16 cellular contexts compared by ENCODE assay signal in genomic region chr14:81416233-81416927, GRCh38. TPM values are rescaled to one million over a fixed set of nuclear protein-coding genes. Genes with fewer than 3 reads are reported as not detected.
A peak's percentile ranks its signal among the peaks of the same experiment; 100 is the strongest.
DNase-seq lines count a peak whose midpoint lies in the region; ATAC-seq, FAIRE-seq and TF ChIP-seq lines count a peak whose summit lies in the region.
"Had no signal": no experiment of that assay in that cellular context is flagged by ENCODE, and none has a peak within 500 bp of the region (broad histone marks: within the 10 kb centered on the region; RNA-seq: fewer than 3 reads in every experiment).

No MANE protein-coding gene starts in this region.

- no peak for TF ChIP-seq POLR2A in GM12891 (IDR thresholded peaks at IDR 0.05; ENCODE audit: low read depth, low read length)

- peaks cover 4% of the 10 kb centered on the region for H3K36me3 Mint-ChIP-seq in endothelial cell (ENCODE audit: low read depth, unreplicated experiment)
- H3K36me3 Mint-ChIP-seq: stimulated activated memory B cell treated with anti-CD40 and anti-IgM and Interleukin-4, amounts not matched to agents 10 μg/mL and 1 μg/mL and 100 μg/mL, for 72 hours had no signal

- H3K27me3 Mint-ChIP-seq in endothelial cell (ENCODE audit: unreplicated experiment), result peaks cover 4% of the 10 kb centered on the region

- no peak for DNase-seq in GM12891 (ENCODE audit: insufficient read length, low spot score)
- DNase-seq in OCI-M1 (lab: John Stamatoyannopoulos, UW), result peak; percentile 86
- DNase-seq in endothelial cell (ENCODE audit: low spot score), result no peak
- peak; percentile 23 for DNase-seq in midbrain (lab: John Stamatoyannopoulos, UW)
- DNase-seq in NCI-H345 treated with DMSO at 0.1 percent for 48 hours (lab: John Stamatoyannopoulos, UW; ENCODE audit: unreplicated experiment), result no peak
- DNase-seq in hippocampal formation (lab: John Stamatoyannopoulos, UW), result no peak
- DNase-seq: activated CD4-positive, CD25-positive, alpha-beta regulatory T cell treated with anti-CD3 and anti-CD28 coated beads, Interleukin-2, amount 50 U/mL, for 72 hours; activated naive CD4-positive, alpha-beta T cell treated with anti-CD3 and anti-CD28 coated beads for 36 hours; DMS 273 treated with DMSO at 0.1 percent for 48 hours; NCI-H1417; NCI-H2227 treated with DMSO at 0.1 percent for 48 hours; nucleus accumbens; uterus had no signal

- no peak for TF ChIP-seq CTCF in endothelial cell (IDR thresholded peaks at IDR 0.05; ENCODE audit: unreplicated experiment)

- peak overlapping the region; percentile 36 for H3K27ac Mint-ChIP-seq in endothelial cell (ENCODE audit: unreplicated experiment)
- H3K27ac Mint-ChIP-seq: activated naive CD4-positive, alpha-beta T cell treated with anti-CD3 and anti-CD28 coated beads for 36 hours; stimulated activated memory B cell treated with anti-CD40 and anti-IgM and Interleukin-4, amounts not matched to agents 10 μg/mL and 1 μg/mL and 100 μg/mL, for 72 hours had no signal

- peaks cover 11% of the 10 kb centered on the region for H3K4me1 Mint-ChIP-seq in endothelial cell (ENCODE audit: unreplicated experiment)
- H3K4me1 Mint-ChIP-seq: stimulated activated memory B cell treated with anti-CD40 and anti-IgM and Interleukin-4, amounts not matched to agents 10 μg/mL and 1 μg/mL and 100 μg/mL, for 72 hours had no signal

- no peaks in the 10 kb centered on the region for H3K9me3 Mint-ChIP-seq in endothelial cell (ENCODE audit: unreplicated experiment)

- no peak for ATAC-seq in GM21529 (IDR thresholded peaks at IDR 0.05; ENCODE audit: unreplicated experiment)
- no peak for ATAC-seq in GM21423 (IDR thresholded peaks at IDR 0.05; ENCODE audit: unreplicated experiment)
- ATAC-seq: stimulated activated memory B cell treated with anti-CD40 and anti-IgM and Interleukin-4, amounts not matched to agents 10 μg/mL and 1 μg/mL and 100 μg/mL, for 72 hours had no signal

- FAIRE-seq in GM12891 (lab: Jason Lieb, UNC), result no peak

- no peak overlapping the region for H3K4me3 Mint-ChIP-seq in endothelial cell (ENCODE audit: unreplicated experiment)
- H3K4me3 Mint-ChIP-seq: activated naive CD4-positive, alpha-beta T cell treated with anti-CD3 and anti-CD28 coated beads for 36 hours; stimulated activated memory B cell treated with anti-CD40 and anti-IgM and Interleukin-4, amounts not matched to agents 10 μg/mL and 1 μg/mL and 100 μg/mL, for 72 hours had no signal

TF ChIP-seq in GM12891, 5 proteins besides CTCF, POLR2A, EP300 and RAD21:
- TF ChIP-seq POU2F2 (IDR thresholded peaks at IDR 0.05; ENCODE audit: low read depth, low read length) (no peak), PAX5 (IDR thresholded peaks at IDR 0.05; ENCODE audit: insufficient read depth, low read length, severe bottlenecking) (no peak), TAF1 (IDR thresholded peaks at IDR 0.05; ENCODE audit: low read depth, low read length) (no peak), SPI1 (IDR thresholded peaks at IDR 0.05; ENCODE audit: low read depth, low read length) (0 out of 2 replicates have a peak, but pooled peaks have one; percentile 3), POLR2AphosphoS5 (IDR thresholded peaks at IDR 0.05; ENCODE audit: low read depth, low read length) (no peak)
TF ChIP-seq in GM12891: peak in this region for 1.

RNA-seq across cellular contexts. Expression of gene STON2, which starts 16.3 kb away (rescaled TPM):
- 0.04 TPM for polyA plus RNA-seq in GM12891 (2012; ENCODE audit: low read depth, missing spikeins)
- total RNA-seq in endothelial cell (ENCODE audit: unreplicated experiment), result 66.8 TPM

Comparison
In these comparisons a context has a peak if more than half of its experiments do, and no peak if none do; other contexts are left out.
1. DNase-seq: peak in OCI-M1 (single experiment) and midbrain (single experiment); none in GM12891 (single experiment), endothelial cell (single experiment), NCI-H345 treated with DMSO at 0.1 percent for 48 hours (single experiment) and hippocampal formation (0 of 2).